ENCODE assay signal across 8 cellular contexts in the genomic region with DNA sequence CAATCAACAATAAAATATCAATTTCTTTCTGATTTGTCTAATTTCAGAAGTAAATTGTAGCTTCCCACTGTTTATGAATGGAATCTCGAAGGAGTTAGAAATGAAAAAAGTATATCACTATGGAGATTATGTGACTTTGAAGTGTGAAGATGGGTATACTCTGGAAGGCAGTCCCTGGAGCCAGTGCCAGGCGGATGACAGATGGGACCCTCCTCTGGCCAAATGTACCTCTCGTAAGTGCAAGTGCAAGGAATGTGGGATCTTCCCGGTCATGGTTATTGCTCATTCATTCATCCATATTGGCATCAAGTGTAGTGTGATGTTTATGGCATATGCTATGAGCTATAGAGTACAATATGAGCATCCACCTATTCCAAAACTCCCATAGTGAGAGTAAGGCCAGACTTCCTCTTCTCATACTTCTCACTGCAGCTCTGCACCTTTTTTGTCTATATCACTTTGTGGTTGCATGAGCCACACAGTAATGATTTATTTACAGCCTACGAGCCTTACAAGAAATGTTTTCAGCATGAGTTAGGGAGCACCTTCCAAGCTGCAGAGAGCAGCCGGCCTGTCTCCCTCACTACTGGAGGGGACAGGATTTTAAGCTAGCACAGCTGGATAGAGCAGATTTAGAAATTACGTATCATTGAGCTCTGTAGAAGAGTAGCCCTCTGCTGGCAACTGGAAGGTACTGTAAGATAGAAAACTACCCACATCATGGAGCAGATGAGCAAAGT. TPM values are rescaled to one million over a fixed set of nuclear protein-coding genes. Genes with fewer than 3 reads are reported as not detected.
A peak's percentile ranks its signal among the peaks of the same experiment; 100 is the strongest.
DNase-seq lines count a peak whose midpoint lies in the region; ATAC-seq and TF ChIP-seq lines count a peak whose summit lies in the region.

No MANE protein-coding gene starts in this region.

- no peak for TF ChIP-seq POLR2A in spleen (IDR thresholded peaks at IDR 0.05)

- no peaks in the 10 kb centered on the region for H3K27me3 ChIP-seq in spleen (replicated peaks in 1 of 7)

- DNase-seq in DMS153 treated with DMSO at 0.1 percent for 48 hours (lab: John Stamatoyannopoulos, UW; ENCODE audit: unreplicated experiment) (peak; percentile 56), DMS153 (lab: John Stamatoyannopoulos, UW) (no peak), NCI-H524 (lab: John Stamatoyannopoulos, UW) (peak; percentile 49 to 80), astrocyte of the cerebellum (ENCODE audit: low read depth) (peak; percentile 8), iPS-NIHi11 (ENCODE audit: low spot score) (peak; percentile 62), spleen (no peak)

- H3K4me3 ChIP-seq in astrocyte of the cerebellum (ENCODE audit: low read depth, low read length) (no peak overlapping the region), spleen (no peak overlapping the region)

- H3K9me3 ChIP-seq in spleen = no peaks in the 10 kb centered on the region

- intact Hi-C loops in spleen (cut with DNase I; ENCODE audit: low total_unique reads) = no loop called here

- no peak overlapping the region for H3K27ac ChIP-seq in spleen

- H3K4me1 ChIP-seq in spleen = peaks cover 0 to 7% (median 0%) of the 10 kb centered on the region in 6 donors

- H3K36me3 ChIP-seq in spleen = peaks cover 0 to 98% (median 21%) of the 10 kb centered on the region in 6 donors

- TF ChIP-seq CTCF in astrocyte of the cerebellum (IDR thresholded peaks at IDR 0.05; ENCODE audit: low read depth, low read length, missing control alignments) = peak; percentile 80
- TF ChIP-seq CTCF in spleen (IDR thresholded peaks at IDR 0.05 in 8 of 11, conservative IDR thresholded peaks at IDR 0.05 in 3 of 11) = peak in 10 of 11 experiments; percentile 21 to 73 (median 68)

- ATAC-seq in GM19395 (IDR thresholded peaks at IDR 0.05; ENCODE audit: unreplicated experiment) (peak; percentile 97), HG03439 (IDR thresholded peaks at IDR 0.05; ENCODE audit: unreplicated experiment) (peak; percentile 87)

- in situ Hi-C loops in astrocyte of the cerebellum (cut with HindIII; ENCODE audit: low sequenced_read_pairs) = no loop called here

- 52 to 56% (median 54%) methylated on average over 7 of the region's 7 CpGs for WGBS in spleen, 5 donors

RNA-seq across cellular contexts. Expression of a gene that starts 24.9 kb away (rescaled TPM):
- total RNA-seq in spleen = 1 to 10 TPM in 5 of 7 donors, under 1 TPM in 2; 0.77 to 7.1 (median 1.4) TPM
- polyA plus RNA-seq in spleen = 1 to 10 TPM in 2 of 3 donors, under 1 TPM in 1; 0.63 to 1.6 (median 1.0) TPM

Comparison
In these comparisons a context has a peak if more than half of its experiments do, and no peak if none do; other contexts are left out.
1. DNase-seq: peak in DMS153 treated with DMSO at 0.1 percent for 48 hours (single experiment), NCI-H524 (2 of 2), astrocyte of the cerebellum (single experiment) and iPS-NIHi11 (single experiment); none in DMS153 (single experiment) and spleen (single experiment).